ENCODE assay signal across 27 cellular contexts in the genomic region with DNA sequence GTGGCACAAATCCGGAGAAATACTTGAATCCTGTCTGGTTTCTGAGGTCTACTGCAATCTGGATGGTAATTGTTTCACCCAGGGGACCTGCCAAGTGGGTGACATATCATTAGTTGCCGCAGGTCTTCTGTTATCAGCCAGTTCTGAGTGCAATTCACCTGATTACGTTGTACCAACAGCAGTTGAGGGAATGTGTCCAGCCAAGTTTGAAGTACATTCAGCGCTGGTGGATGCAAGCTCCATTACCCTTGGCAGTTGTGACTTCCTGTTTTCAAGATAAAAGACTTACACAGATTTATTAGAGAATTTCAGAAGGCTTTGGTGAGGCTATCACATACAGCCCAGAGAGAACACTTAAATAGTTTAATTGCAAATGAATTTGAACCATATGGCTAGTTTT. TPM values are rescaled to one million over a fixed set of nuclear protein-coding genes. Genes with fewer than 3 reads are reported as not detected.
A peak's percentile ranks its signal among the peaks of the same experiment; 100 is the strongest.
DNase-seq lines count a peak whose midpoint lies in the region; ATAC-seq and TF ChIP-seq lines count a peak whose summit lies in the region.
"Had no signal": no experiment of that assay in that cellular context is flagged by ENCODE, and none has a peak within 500 bp of the region (broad histone marks: within the 10 kb centered on the region; RNA-seq: fewer than 3 reads in every experiment).

No MANE protein-coding gene starts in this region.

- H3K4me3 ChIP-seq in heart left ventricle (no peak overlapping the region), fibroblast of the aortic adventitia (ENCODE audit: low read depth, low read length) (no peak overlapping the region), thyroid gland (replicated peaks in 1 of 3) (no peak overlapping the region), hepatocyte (no peak overlapping the region)
- H3K4me3 ChIP-seq: MG63 had no signal

- DNase-seq in heart left ventricle = no peak
- DNase-seq in cardiac septum (ENCODE audit: low spot score) = no peak
- DNase-seq in NCI-H345 treated with DMSO at 0.1 percent for 48 hours (lab: John Stamatoyannopoulos, UW; ENCODE audit: unreplicated experiment) = peak; percentile 65
- DNase-seq in fibroblast of the aortic adventitia (ENCODE audit: low read depth) = peak; percentile 30
- peak; percentile 72 to 73 for DNase-seq in thyroid gland
- no peak for DNase-seq in NCI-H748 (lab: John Stamatoyannopoulos, UW; ENCODE audit: unreplicated experiment)
- no peak for DNase-seq in hepatocyte (ENCODE audit: low spot score)
- DNase-seq: activated CD8-positive, alpha-beta T cell treated with anti-CD3 and anti-CD28 coated beads for 36 hours; aorta; Calu3; hippocampal formation; immature natural killer cell; IMR-90; MG63; NCI-H1694 treated with DMSO at 0.1 percent for 48 hours; NCI-H2227 treated with DMSO at 0.1 percent for 48 hours; PC-3; SHP77; stimulated activated CD4-positive, alpha-beta T cell treated with anti-CD3 and anti-CD28 coated beads, Interleukin-15, amount 100 ng/mL, for 24 hours; SW 1271; T1000 had no signal

- no peak overlapping the region for H3K4me2 ChIP-seq in hepatocyte

- 28 to 34% (median 29%) methylated on average over 4 of the region's 4 CpGs for WGBS in heart left ventricle, 4 donors
- 19 to 23% methylated on average over 4 of the region's 4 CpGs for WGBS in thyroid gland, 2 donors
- WGBS in hepatocyte (ENCODE audit: low lambda C conversion rate, missing lambda C conversion rate) = 56% methylated on average over 4 of the region's 4 CpGs

- intact Hi-C loops in heart left ventricle (cut with DNase I) = no loop called here
- intact Hi-C loops in cardiac septum (cut with DNase I) = no loop called here
- intact Hi-C loops in thyroid gland (cut with DNase I) = no loop called here

- H3K27me3 ChIP-seq in heart left ventricle (peaks cover 0 to 14% (median 0%) of the 10 kb centered on the region in 9 donors), thyroid gland (no peaks in the 10 kb centered on the region), hepatocyte (no peaks in the 10 kb centered on the region)
- H3K27me3 ChIP-seq: MG63 had no signal

- no peaks in the 10 kb centered on the region for H3K9me2 ChIP-seq in hepatocyte (replicated peaks; ENCODE audit: insufficient read depth)

- no peak for TF ChIP-seq CTCF in heart left ventricle (IDR thresholded peaks at IDR 0.05)
- no peak for TF ChIP-seq CTCF in fibroblast of the aortic adventitia (IDR thresholded peaks at IDR 0.05; ENCODE audit: insufficient read depth, low read length)
- TF ChIP-seq CTCF in thyroid gland (IDR thresholded peaks at IDR 0.05) = peak in 2 of 6 experiments; percentile 18 to 28
- TF ChIP-seq CTCF in hepatocyte (IDR thresholded peaks at IDR 0.05; ENCODE audit: poor library complexity) = no peak

- TF ChIP-seq POLR2A in heart left ventricle (IDR thresholded peaks at IDR 0.05) = no peak
- TF ChIP-seq POLR2A in thyroid gland (IDR thresholded peaks at IDR 0.05) = no peak

- no peak overlapping the region for H2AFZ ChIP-seq in hepatocyte

- H3K4me1 ChIP-seq in heart left ventricle (peaks cover 0 to 18% (median 0%) of the 10 kb centered on the region in 12 donors), thyroid gland (peaks cover 22 to 54% of the 10 kb centered on the region in 2 donors), hepatocyte (ENCODE audit: insufficient read depth) (no peaks in the 10 kb centered on the region)

- ATAC-seq in heart left ventricle (peak; percentile 67 to 93 (median 80)), HG03439 (IDR thresholded peaks at IDR 0.05; ENCODE audit: unreplicated experiment) (no peak)
- ATAC-seq: activated CD4-positive, CD25-positive, alpha-beta regulatory T cell treated with anti-CD3 and anti-CD28 coated beads, Interleukin-2, amount 50 U/mL, for 24 hours; activated CD8-positive, alpha-beta T cell treated with anti-CD3 and anti-CD28 coated beads for 36 hours; HCT116; PC-3 had no signal

- H3K9me3 ChIP-seq in heart left ventricle (no peaks in the 10 kb centered on the region), thyroid gland (no peaks in the 10 kb centered on the region), hepatocyte (ENCODE audit: low read depth) (no peaks in the 10 kb centered on the region)
- H3K9me3 ChIP-seq: MG63 had no signal

- no peaks in the 10 kb centered on the region for H3K79me2 ChIP-seq in hepatocyte

- H4K20me1 ChIP-seq in hepatocyte (ENCODE audit: insufficient read depth, poor library complexity, severe bottlenecking) = no peaks in the 10 kb centered on the region

- H3K27ac ChIP-seq in heart left ventricle (no peak overlapping the region), thyroid gland (peak overlapping the region; percentile 61 to 78 (median 66)), hepatocyte (no peak overlapping the region)
- H3K27ac ChIP-seq: C4-2B had no signal

- no peaks in the 10 kb centered on the region for H3K36me3 ChIP-seq in heart left ventricle
- no peaks in the 10 kb centered on the region for H3K36me3 ChIP-seq in thyroid gland
- H3K36me3 ChIP-seq in hepatocyte (replicated peaks; ENCODE audit: insufficient read depth, low read depth) = no peaks in the 10 kb centered on the region
- H3K36me3 ChIP-seq: MG63 had no signal

RNA-seq across cellular contexts. Expression of a gene that starts 42.8 kb away (rescaled TPM):
- 1 to 10 TPM in 6 of 9 donors, under 1 TPM in 3; 0.51 to 7.5 (median 1.5) TPM for total RNA-seq in heart left ventricle
- under 1 TPM; 0.08 to 0.19 TPM for polyA plus RNA-seq in heart left ventricle
- 1.9 TPM for total RNA-seq in cardiac septum
- total RNA-seq in fibroblast of the aortic adventitia (ENCODE audit: low replicate concordance) = 0.16 and 1.6 TPM in 2 replicates
- 10 to 100 TPM; 13.6 to 23.2 (median 15.1) TPM for total RNA-seq in thyroid gland
- total RNA-seq in hepatocyte = 1.3 TPM in 2 replicates
- 0.84 and 1.7 TPM in 2 replicates for polyA plus RNA-seq in hepatocyte
- total RNA-seq: activated CD8-positive, alpha-beta T cell treated with anti-CD3 and anti-CD28 coated beads for 36 hours; IMR-90; lung microvascular endothelial cell; PC-3 had no signal
- polyA plus RNA-seq: endothelial cell of umbilical vein, immature natural killer cell had no signal

Comparison
In these comparisons a context has a peak if more than half of its experiments do, and no peak if none do; other contexts are left out.
1. DNase-seq: peak in NCI-H345 treated with DMSO at 0.1 percent for 48 hours (single experiment), fibroblast of the aortic adventitia (single experiment) and thyroid gland (2 of 2); none in heart left ventricle (0 of 5), cardiac septum (single experiment), NCI-H748 (single experiment) and hepatocyte (single experiment).
2. H3K27ac ChIP-seq: peak in thyroid gland (3 of 3); none in heart left ventricle (0 of 12) and hepatocyte (single experiment).